In genomic region chr17:72657467-72658317, GRCh38 we compare ENCODE assay signal across 16 cellular contexts.
A peak's percentile ranks its signal among the peaks of the same experiment; 100 is the strongest.
DNase-seq lines count a peak whose midpoint lies in the region; ATAC-seq and TF ChIP-seq lines count a peak whose summit lies in the region.
"Had no signal": no experiment of that assay in that cellular context is flagged by ENCODE, and none has a peak within 500 bp of the region (broad histone marks: within the 10 kb centered on the region; RNA-seq: fewer than 3 reads in every experiment).

No MANE protein-coding gene starts in this region.

- no peak overlapping the region for H3K27ac ChIP-seq in mammary epithelial cell (ENCODE audit: insufficient read depth, low read depth, low read length)
- no peak overlapping the region for H3K27ac ChIP-seq in thyroid gland
- H3K27ac ChIP-seq: coronary artery, skin epidermis, upper lobe of left lung had no signal

- H3K27me3 ChIP-seq in MG63 (no peaks in the 10 kb centered on the region), mammary epithelial cell (ENCODE audit: insufficient read depth, low read length) (no peaks in the 10 kb centered on the region), thyroid gland (no peaks in the 10 kb centered on the region)
- H3K27me3 ChIP-seq: upper lobe of left lung had no signal

- no TSS peak for BruUV-seq in mammary epithelial cell (replicated peaks; lab: Mats Ljungman, UMichigan)

- H4K20me1 ChIP-seq in mammary epithelial cell (ENCODE audit: insufficient read depth, low read length): no peaks in the 10 kb centered on the region

- CTCF ChIA-PET in mammary epithelial cell (lab: Charles Lee; ENCODE audit: low non-redundant PET): interaction anchor here (0.7 kb wide), 1 partner anchor 35 kb away, joined by 3 read pairs; no protein-coding TSS in a partner anchor

- TF ChIP-seq POLR2A in thyroid gland (IDR thresholded peaks at IDR 0.05): no peak

- peaks cover 8% of the 10 kb centered on the region for H3K79me2 ChIP-seq in mammary epithelial cell (ENCODE audit: insufficient read depth, low read length)

- ATAC-seq in GM21367 (IDR thresholded peaks at IDR 0.05; ENCODE audit: unreplicated experiment): no peak

- H3K9ac ChIP-seq in mammary epithelial cell (ENCODE audit: insufficient read depth, low read length): no peak overlapping the region

- H3K4me2 ChIP-seq in mammary epithelial cell (ENCODE audit: insufficient read depth, low read depth, low read length): no peak overlapping the region

- peak overlapping the region; percentile 27 for H2AFZ ChIP-seq in mammary epithelial cell (ENCODE audit: low read depth, low read length)

- H3K36me3 ChIP-seq in MG63 (no peaks in the 10 kb centered on the region), mammary epithelial cell (ENCODE audit: insufficient read depth, low read length) (no peaks in the 10 kb centered on the region), thyroid gland (no peaks in the 10 kb centered on the region)
- H3K36me3 ChIP-seq: upper lobe of left lung had no signal

- H3K9me3 ChIP-seq in MG63 (no peaks in the 10 kb centered on the region), mammary epithelial cell (replicated peaks; ENCODE audit: insufficient read depth, low read length) (no peaks in the 10 kb centered on the region), thyroid gland (no peaks in the 10 kb centered on the region)
- H3K9me3 ChIP-seq: upper lobe of left lung had no signal

- 64% methylated on average over 8 of the region's 9 CpGs for WGBS in mammary epithelial cell (ENCODE audit: low coverage, missing lambda C conversion rate)
- WGBS in thyroid gland, 2 donors: 83 to 90% methylated on average over 9 of the region's 9 CpGs

- H3K4me3 ChIP-seq in MG63: no peak overlapping the region
- H3K4me3 ChIP-seq in mammary epithelial cell (replicated peaks in 1 of 3; ENCODE audit: insufficient read depth in 1 of 3, low read depth in 2 of 3, low read length in 3 of 3): no peak overlapping the region
- H3K4me3 ChIP-seq in thyroid gland (replicated peaks in 1 of 3): no peak overlapping the region
- H3K4me3 ChIP-seq: coronary artery, skin epidermis, upper lobe of left lung had no signal

- peak; percentile 8 to 25 for DNase-seq in SHP77 (lab: John Stamatoyannopoulos, UW)
- no peak for DNase-seq in SHP77 treated with DMSO at 0.1 percent for 48 hours (lab: John Stamatoyannopoulos, UW)
- DNase-seq in MG63: peak; percentile 43
- DNase-seq in mammary epithelial cell: peak; percentile 63
- peak; percentile 41 for DNase-seq in renal cortical epithelial cell (ENCODE audit: low read depth)
- no peak for DNase-seq in thyroid gland
- DNase-seq in NCI-H1694 treated with DMSO at 0.1 percent for 48 hours (lab: John Stamatoyannopoulos, UW): no peak
- DNase-seq: activated CD4-positive, alpha-beta memory T cell treated with anti-CD3 and anti-CD28 coated beads, Interleukin-2, amount 10 ng/mL, durations not matched to agents 7 days and 5 days; activated naive CD4-positive, alpha-beta T cell treated with anti-CD3 and anti-CD28 coated beads for 36 hours; naive B cell; NCI-H524 treated with DMSO at 0.1 percent for 48 hours; SW 1271; upper lobe of left lung had no signal

- TF ChIP-seq CTCF in mammary epithelial cell (conservative IDR thresholded peaks at IDR 0.05 in 1 of 2, IDR thresholded peaks at IDR 0.05 in 1 of 2; ENCODE audit: extremely low read depth in 1 of 2, insufficient read depth in 1 of 2, low read depth in 1 of 2, low read length in 2 of 2): peak in 1 of 2 donors; percentile 35
- TF ChIP-seq CTCF in thyroid gland (IDR thresholded peaks at IDR 0.05): no peak

- H3K4me1 ChIP-seq in mammary epithelial cell (ENCODE audit: insufficient read depth, low read length) (peaks cover 37% of the 10 kb centered on the region), thyroid gland (no peaks in the 10 kb centered on the region)
- H3K4me1 ChIP-seq: upper lobe of left lung had no signal

- dilution Hi-C loops in mammary epithelial cell (cut with HindIII; ENCODE audit: low sequenced_read_pairs): no loop called here

- in situ Hi-C loops in mammary epithelial cell (cut with MboI; ENCODE audit: low sequenced_read_pairs in 2 of 2): no loop called here

- intact Hi-C loops in mammary epithelial cell (cut with micrococcal nuclease) (loop anchor here (1.0 kb wide), 1 partner anchor 97 kb away; no protein-coding TSS in a partner anchor), thyroid gland (cut with DNase I) (no loop called here)

Comparison
In these comparisons a context has a peak if more than half of its experiments do, and no peak if none do; other contexts are left out.
1. DNase-seq: peak in SHP77 (2 of 2), MG63 (single experiment), mammary epithelial cell (single experiment) and renal cortical epithelial cell (single experiment); none in SHP77 treated with DMSO at 0.1 percent for 48 hours (single experiment), thyroid gland (0 of 2) and NCI-H1694 treated with DMSO at 0.1 percent for 48 hours (single experiment).